ENCODE assay signal across 1 cellular context in genomic region chr11:8913961-8914660, GRCh38.
TF ChIP-seq lines count a peak whose summit lies in the region.

No MANE protein-coding gene starts in this region.

TF ChIP-seq in GM12878, 131 proteins besides CTCF, POLR2A, EP300 and RAD21 (continues in another document):
- TF ChIP-seq DPF2 (IDR thresholded peaks at IDR 0.05), result no peak
- TF ChIP-seq ASH2L (IDR thresholded peaks at IDR 0.05; ENCODE audit: borderline replicate concordance, low read depth), result no peak
- no peak for TF ChIP-seq SP1 (IDR thresholded peaks at IDR 0.05; ENCODE audit: low read depth, low read length)
- TF ChIP-seq, protein P1, sequence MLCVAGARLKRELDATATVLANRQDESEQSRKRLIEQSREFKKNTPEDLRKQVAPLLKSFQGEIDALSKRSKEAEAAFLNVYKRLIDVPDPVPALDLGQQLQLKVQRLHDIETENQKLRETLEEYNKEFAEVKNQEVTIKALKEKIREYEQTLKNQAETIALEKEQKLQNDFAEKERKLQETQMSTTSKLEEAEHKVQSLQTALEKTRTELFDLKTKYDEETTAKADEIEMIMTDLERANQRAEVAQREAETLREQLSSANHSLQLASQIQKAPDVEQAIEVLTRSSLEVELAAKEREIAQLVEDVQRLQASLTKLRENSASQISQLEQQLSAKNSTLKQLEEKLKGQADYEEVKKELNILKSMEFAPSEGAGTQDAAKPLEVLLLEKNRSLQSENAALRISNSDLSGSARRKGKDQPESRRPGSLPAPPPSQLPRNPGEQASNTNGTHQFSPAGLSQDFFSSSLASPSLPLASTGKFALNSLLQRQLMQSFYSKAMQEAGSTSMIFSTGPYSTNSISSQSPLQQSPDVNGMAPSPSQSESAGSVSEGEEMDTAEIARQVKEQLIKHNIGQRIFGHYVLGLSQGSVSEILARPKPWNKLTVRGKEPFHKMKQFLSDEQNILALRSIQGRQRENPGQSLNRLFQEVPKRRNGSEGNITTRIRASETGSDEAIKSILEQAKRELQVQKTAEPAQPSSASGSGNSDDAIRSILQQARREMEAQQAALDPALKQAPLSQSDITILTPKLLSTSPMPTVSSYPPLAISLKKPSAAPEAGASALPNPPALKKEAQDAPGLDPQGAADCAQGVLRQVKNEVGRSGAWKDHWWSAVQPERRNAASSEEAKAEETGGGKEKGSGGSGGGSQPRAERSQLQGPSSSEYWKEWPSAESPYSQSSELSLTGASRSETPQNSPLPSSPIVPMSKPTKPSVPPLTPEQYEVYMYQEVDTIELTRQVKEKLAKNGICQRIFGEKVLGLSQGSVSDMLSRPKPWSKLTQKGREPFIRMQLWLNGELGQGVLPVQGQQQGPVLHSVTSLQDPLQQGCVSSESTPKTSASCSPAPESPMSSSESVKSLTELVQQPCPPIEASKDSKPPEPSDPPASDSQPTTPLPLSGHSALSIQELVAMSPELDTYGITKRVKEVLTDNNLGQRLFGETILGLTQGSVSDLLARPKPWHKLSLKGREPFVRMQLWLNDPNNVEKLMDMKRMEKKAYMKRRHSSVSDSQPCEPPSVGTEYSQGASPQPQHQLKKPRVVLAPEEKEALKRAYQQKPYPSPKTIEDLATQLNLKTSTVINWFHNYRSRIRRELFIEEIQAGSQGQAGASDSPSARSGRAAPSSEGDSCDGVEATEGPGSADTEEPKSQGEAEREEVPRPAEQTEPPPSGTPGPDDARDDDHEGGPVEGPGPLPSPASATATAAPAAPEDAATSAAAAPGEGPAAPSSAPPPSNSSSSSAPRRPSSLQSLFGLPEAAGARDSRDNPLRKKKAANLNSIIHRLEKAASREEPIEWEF (IDR thresholded peaks at IDR 0.05; ENCODE audit: insufficient replicate concordance, low read depth, low read length), result no peak
- no peak for TF ChIP-seq FOS (IDR thresholded peaks at IDR 0.05; ENCODE audit: borderline replicate concordance, extremely low read depth, insufficient read length)
- no peak for TF ChIP-seq GATAD2B (conservative IDR thresholded peaks at IDR 0.05; ENCODE audit: low read depth)
- TF ChIP-seq PML (IDR thresholded peaks at IDR 0.05; ENCODE audit: low read length), result no peak
- no peak for TF ChIP-seq ZNF24 (IDR thresholded peaks at IDR 0.05)
- TF ChIP-seq IKZF2 (IDR thresholded peaks at IDR 0.05), result peak in 1 of 2 experiments; percentile 53; a peak in 2 of 4 replicates
- 0 out of 4 replicates have a peak, but pooled peaks of 1 of the 2 experiments have one; percentile 30 for TF ChIP-seq ETV6 (conservative IDR thresholded peaks at IDR 0.05 in 1 of 2, IDR thresholded peaks at IDR 0.05 in 1 of 2; ENCODE audit: borderline replicate concordance in 1 of 2, low read depth in 1 of 2)
- peak; percentile 44; the same call in 1 of the 2 replicates for TF ChIP-seq RB1 (IDR thresholded peaks at IDR 0.05; ENCODE audit: borderline replicate concordance)
- no peak for TF ChIP-seq HDAC6 (IDR thresholded peaks at IDR 0.05; ENCODE audit: unreplicated experiment)
- 0 out of 2 replicates have a peak, but pooled peaks have one; percentile 37 for TF ChIP-seq SMARCA5 (IDR thresholded peaks at IDR 0.05)
- no peak for TF ChIP-seq MXI1 (IDR thresholded peaks at IDR 0.05; ENCODE audit: low read depth, low read length)
- no peak for TF ChIP-seq USF2 (IDR thresholded peaks at IDR 0.05; ENCODE audit: borderline replicate concordance, low read depth, low read length)
- TF ChIP-seq POU2F2 (IDR thresholded peaks at IDR 0.05; ENCODE audit: borderline replicate concordance, low read depth, low read length), result peak; percentile 45; the same call in 1 of the 3 replicates
- TF ChIP-seq, protein P2, sequence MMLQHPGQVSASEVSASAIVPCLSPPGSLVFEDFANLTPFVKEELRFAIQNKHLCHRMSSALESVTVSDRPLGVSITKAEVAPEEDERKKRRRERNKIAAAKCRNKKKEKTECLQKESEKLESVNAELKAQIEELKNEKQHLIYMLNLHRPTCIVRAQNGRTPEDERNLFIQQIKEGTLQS (IDR thresholded peaks at IDR 0.05; ENCODE audit: borderline replicate concordance, extremely low read depth, low read depth, low read length), result no peak
- TF ChIP-seq RELA (IDR thresholded peaks at IDR 0.05; ENCODE audit: borderline replicate concordance, partially characterized antibody), result peak; percentile 32
- TF ChIP-seq SUZ12 (IDR thresholded peaks at IDR 0.05; ENCODE audit: unreplicated experiment), result no peak
- no peak for TF ChIP-seq ZNF217 (IDR thresholded peaks at IDR 0.05)
- TF ChIP-seq JUNB (IDR thresholded peaks at IDR 0.05), result no peak
- TF ChIP-seq CHD2 (IDR thresholded peaks at IDR 0.05; ENCODE audit: borderline replicate concordance, low read depth, low read length), result no peak
- no peak for TF ChIP-seq MTA3 (IDR thresholded peaks at IDR 0.05; ENCODE audit: borderline replicate concordance, low read length)
- no peak for TF ChIP-seq TCF12 (IDR thresholded peaks at IDR 0.05; ENCODE audit: low read depth, low read length)
- TF ChIP-seq SREBF2 (IDR thresholded peaks at IDR 0.05; ENCODE audit: low read length), result no peak
- TF ChIP-seq FOXM1 (IDR thresholded peaks at IDR 0.05; ENCODE audit: low read depth, low read length), result no peak
- TF ChIP-seq KLF5 (IDR thresholded peaks at IDR 0.05; ENCODE audit: partially characterized antibody), result peak; percentile 48
- TF ChIP-seq ATF7 (IDR thresholded peaks at IDR 0.05; ENCODE audit: low read depth), result peak; percentile 85
- no peak for TF ChIP-seq LARP7 (IDR thresholded peaks at IDR 0.05)
- no peak for TF ChIP-seq SMAD1 (IDR thresholded peaks at IDR 0.05; ENCODE audit: low read depth, partially characterized antibody)
- TF ChIP-seq RAD51 (IDR thresholded peaks at IDR 0.05), result peak; percentile 18; the same call in 1 of the 2 replicates
- TF ChIP-seq YBX1 (IDR thresholded peaks at IDR 0.05), result no peak
- no peak for TF ChIP-seq RUNX3 (IDR thresholded peaks at IDR 0.05; ENCODE audit: low read length)
- TF ChIP-seq ESRRA (IDR thresholded peaks at IDR 0.05; ENCODE audit: low read length), result no peak
- TF ChIP-seq NKRF (conservative IDR thresholded peaks at IDR 0.05), result 0 out of 2 replicates have a peak, but pooled peaks have one; percentile 35
- TF ChIP-seq EGR1 (IDR thresholded peaks at IDR 0.05; ENCODE audit: borderline replicate concordance in 1 of 2, low read depth in 2 of 2, low read length in 2 of 2), result no peak
- peak; percentile 75 for TF ChIP-seq SMC3 (IDR thresholded peaks at IDR 0.05; ENCODE audit: borderline replicate concordance, low read length)
- TF ChIP-seq SKIL (IDR thresholded peaks at IDR 0.05; ENCODE audit: low read depth, poor library complexity, severe bottlenecking), result peak; percentile 30
- TF ChIP-seq ZBTB4 (CRISPR knock-in tag; IDR thresholded peaks at IDR 0.05), result no peak
- 0 out of 4 replicates have a peak, but pooled peaks of 1 of the 2 experiments have one; percentile 14 for TF ChIP-seq BHLHE40 (IDR thresholded peaks at IDR 0.05; ENCODE audit: borderline replicate concordance in 1 of 2, low read depth in 2 of 2, low read length in 1 of 2)
- TF ChIP-seq SPI1 (IDR thresholded peaks at IDR 0.05; ENCODE audit: borderline replicate concordance, insufficient read depth, low read depth, low read length), result no peak
- no peak for TF ChIP-seq JUND (IDR thresholded peaks at IDR 0.05; ENCODE audit: low read depth, low read length)
- 0 out of 2 replicates have a peak, but pooled peaks have one; percentile 20 for TF ChIP-seq IKZF1 (conservative IDR thresholded peaks at IDR 0.05)
- no peak for TF ChIP-seq PBX3 (IDR thresholded peaks at IDR 0.05; ENCODE audit: insufficient replicate concordance, low read depth, low read length)
- TF ChIP-seq PRDM15 (CRISPR knock-in tag; IDR thresholded peaks at IDR 0.05), result no peak
- TF ChIP-seq CREB1 (IDR thresholded peaks at IDR 0.05; ENCODE audit: low read depth), result no peak
- 0 out of 2 replicates have a peak, but pooled peaks have one; percentile 8 for TF ChIP-seq IRF4 (IDR thresholded peaks at IDR 0.05; ENCODE audit: low read depth, low read length)
